In the genomic region with DNA sequence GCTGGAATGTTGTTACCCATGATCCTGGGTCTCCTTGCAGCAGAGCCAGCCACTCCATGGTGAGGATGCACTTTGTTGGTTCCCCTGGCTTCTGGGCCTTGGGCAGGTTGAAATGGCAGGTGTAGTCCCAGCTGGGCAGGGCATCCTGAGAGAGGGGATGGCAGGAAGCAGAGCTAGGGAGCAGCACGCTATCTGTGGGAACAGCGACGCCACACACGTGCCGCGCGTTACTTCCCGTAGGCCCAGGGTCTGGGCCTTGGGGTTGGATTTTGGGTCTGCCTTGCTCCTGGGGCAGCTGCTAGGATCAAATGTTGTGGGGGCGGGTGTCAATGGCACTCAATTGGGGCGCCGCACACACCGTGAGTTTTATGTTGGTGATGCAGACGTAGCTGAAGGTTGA, we compare ENCODE assay signal across 24 cellular contexts.
A peak's percentile ranks its signal among the peaks of the same experiment; 100 is the strongest.
DNase-seq lines count a peak whose midpoint lies in the region; ATAC-seq, FAIRE-seq and TF ChIP-seq lines count a peak whose summit lies in the region.
"Had no signal": no experiment of that assay in that cellular context is flagged by ENCODE, and none has a peak within 500 bp of the region (broad histone marks: within the 10 kb centered on the region; RNA-seq: fewer than 3 reads in every experiment).

No MANE protein-coding gene starts in this region.

- WGBS in thyroid gland, 2 donors: 89 to 92% methylated on average over 6 to 13 of the region's 13 CpGs
- whole genome bisulfite sequencing in pancreas, 2 donors: 91 to 95% methylated on average over 13 of the region's 13 CpGs
- WGBS in lower leg skin, 2 donors: 88 to 94% methylated on average over 13 of the region's 13 CpGs

- TF ChIP-seq POLR2A in thyroid gland (IDR thresholded peaks at IDR 0.05) (no peak), lower leg skin (IDR thresholded peaks at IDR 0.05) (no peak)

- H3K27me3 ChIP-seq in WERI-Rb-1 (ENCODE audit: insufficient read depth, low read depth, severe bottlenecking) (no peaks in the 10 kb centered on the region), iPS-20b (ENCODE audit: insufficient read depth, low read length) (0 out of 2 replicates have a peak, but pooled peaks cover 5% of the 10 kb centered on the region), thyroid gland (no peaks in the 10 kb centered on the region), pancreas (no peaks in the 10 kb centered on the region)
- H3K27me3 ChIP-seq: tibial nerve had no signal

- H3K9me3 ChIP-seq in ES-I3 (ENCODE audit: control insufficient read depth, insufficient read depth, low read length): no peaks in the 10 kb centered on the region
- no peaks in the 10 kb centered on the region for H3K9me3 ChIP-seq in WERI-Rb-1 (ENCODE audit: severe bottlenecking)
- no peaks in the 10 kb centered on the region for H3K9me3 ChIP-seq in iPS-20b (ENCODE audit: insufficient read depth, low read depth, low read length)
- H3K9me3 ChIP-seq in thyroid gland: no peaks in the 10 kb centered on the region
- no peaks in the 10 kb centered on the region for H3K9me3 ChIP-seq in pancreas
- H3K9me3 ChIP-seq: HAP-1 had no signal

- no peak overlapping the region for H3K4me3 ChIP-seq in WERI-Rb-1 (ENCODE audit: low read depth, low read length)
- H3K4me3 ChIP-seq in iPS-20b (ENCODE audit: low read length): peak overlapping the region; percentile 66; the same call in 1 of the 2 replicates
- no peak overlapping the region for H3K4me3 ChIP-seq in thyroid gland (replicated peaks in 1 of 3)
- no peak overlapping the region for H3K4me3 ChIP-seq in pancreas
- H3K4me3 ChIP-seq in lower leg skin (ENCODE audit: low read depth, poor library complexity, severe bottlenecking): no peak overlapping the region
- H3K4me3 ChIP-seq: HAP-1, tibial nerve had no signal

- no peak for FAIRE-seq in pancreas (lab: Jason Lieb, UNC)
- FAIRE-seq: D721Med, frontal cortex, GM12892, HepG2 had no signal

- intact Hi-C loops in thyroid gland (cut with DNase I) (no loop called here), pancreas (cut with DNase I) (no loop called here), lower leg skin (cut with DNase I; ENCODE audit: low total_unique reads) (no loop called here)

- DNase-seq in WERI-Rb-1 (no peak), thyroid gland (no peak), pancreas (no peak), lower leg skin (ENCODE audit: low spot score in 2 of 2) (no peak)
- DNase-seq in stimulated activated CD4-positive, alpha-beta T cell treated with anti-CD3 and anti-CD28 coated beads, Interleukin-4, amount 100 ng/mL, for 24 hours: no peak
- DNase-seq: activated CD4-positive, alpha-beta T cell treated with anti-CD3 and anti-CD28 coated beads for 4 hours; activated CD8-positive, alpha-beta memory T cell treated with anti-CD3 and anti-CD28 coated beads for 24 hours; activated T-cell treated with anti-CD3 and anti-CD28 coated beads for 4 hours; amniotic stem cell; immature natural killer cell; Karpas-422; left cardiac atrium; NCI-H446 treated with DMSO at 0.1 percent for 48 hours; right cardiac atrium; stimulated activated CD4-positive, alpha-beta T cell treated with anti-CD3 and anti-CD28 coated beads, Interleukin-2, amount 100 ng/mL, for 24 hours; SW 1271 had no signal

- no peak for ATAC-seq in pancreas
- ATAC-seq: HepG2, left cardiac atrium, right cardiac atrium had no signal

- H3K4me1 ChIP-seq in ES-I3 (ENCODE audit: insufficient read depth, low read length) (no peaks in the 10 kb centered on the region; the same call in 1 of the 2 replicates), iPS-20b (ENCODE audit: insufficient read depth, low read length) (peaks cover 15% of the 10 kb centered on the region; the same call in 1 of the 2 replicates), thyroid gland (peaks cover 27 to 48% of the 10 kb centered on the region in 2 donors), pancreas (no peaks in the 10 kb centered on the region)
- H3K4me1 ChIP-seq: HAP-1 had no signal

- peak overlapping the region; percentile 54 for H3K27ac ChIP-seq in WERI-Rb-1
- H3K27ac ChIP-seq in iPS-20b (ENCODE audit: low read length): no peak overlapping the region
- H3K27ac ChIP-seq in thyroid gland: peak overlapping the region; percentile 72 to 79 (median 76)
- no peak overlapping the region for H3K27ac ChIP-seq in pancreas
- H3K27ac ChIP-seq: tibial nerve had no signal

- H3K9ac ChIP-seq in ES-I3 (ENCODE audit: low read depth, low read length) (peak overlapping the region; percentile 28; the same call in 1 of the 2 replicates), iPS-20b (ENCODE audit: low read depth, low read length) (peak overlapping the region; percentile 43; the same call in 1 of the 2 replicates)

- H3K36me3 ChIP-seq in ES-I3 (ENCODE audit: insufficient read depth, low read length) (no peaks in the 10 kb centered on the region), WERI-Rb-1 (no peaks in the 10 kb centered on the region), iPS-20b (ENCODE audit: insufficient read depth, low read depth, low read length) (no peaks in the 10 kb centered on the region), thyroid gland (no peaks in the 10 kb centered on the region), pancreas (no peaks in the 10 kb centered on the region)
- H3K36me3 ChIP-seq: HAP-1, tibial nerve had no signal

- TF ChIP-seq CTCF in WERI-Rb-1 (IDR thresholded peaks at IDR 0.05; ENCODE audit: low read depth, low read length): no peak
- TF ChIP-seq CTCF in thyroid gland (IDR thresholded peaks at IDR 0.05): no peak
- no peak for TF ChIP-seq CTCF in pancreas (IDR thresholded peaks at IDR 0.05)
- TF ChIP-seq CTCF in lower leg skin (IDR thresholded peaks at IDR 0.05): no peak

Comparison
In these comparisons a context has a peak if more than half of its experiments do, and no peak if none do; other contexts are left out.
1. H3K27ac ChIP-seq: peak in WERI-Rb-1 (single experiment) and thyroid gland (3 of 3); none in iPS-20b (single experiment) and pancreas (0 of 4).